Comparison of ENCODE assay signal across 7 cellular contexts in the genomic region with DNA sequence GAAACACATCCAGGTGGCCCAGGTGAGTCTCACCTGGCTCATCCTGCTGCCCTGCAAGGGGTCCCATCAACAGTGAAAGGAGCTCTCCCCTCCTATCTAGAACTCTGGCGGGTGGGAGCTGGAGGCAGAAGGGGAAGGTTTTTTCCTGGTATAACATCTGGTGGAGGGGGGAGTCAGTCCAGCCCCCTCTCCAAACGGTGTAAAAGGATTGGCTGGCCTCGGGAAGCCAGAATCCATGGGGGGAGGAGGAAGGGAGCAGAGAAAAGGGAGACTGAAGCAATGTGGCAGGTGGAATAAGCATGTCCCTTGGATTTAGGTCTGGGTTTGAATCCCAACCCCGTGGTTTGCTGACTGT. TPM values are rescaled to one million over a fixed set of nuclear protein-coding genes. Genes with fewer than 3 reads are reported as not detected.
DNase-seq lines count a peak whose midpoint lies in the region; ATAC-seq and TF ChIP-seq lines count a peak whose summit lies in the region.

No MANE protein-coding gene starts in this region.

- no peak for ATAC-seq in RWPE2 (ENCODE audit: low read depth)
- ATAC-seq in psoas muscle: no peak
- no peak for ATAC-seq in HG03457 (IDR thresholded peaks at IDR 0.05; ENCODE audit: unreplicated experiment)

- H3K4me3 ChIP-seq in HFF-Myc (replicated peaks; ENCODE audit: low read depth, low read length): peak overlapping the region; percentile 68; the same call in 1 of the 2 replicates
- H3K4me3 ChIP-seq in RWPE2 (ENCODE audit: severe bottlenecking): no peak overlapping the region
- peak overlapping the region in 1 of 4 experiments; percentile 99 for H3K4me3 ChIP-seq in fibroblast of lung (replicated peaks in 1 of 4; ENCODE audit: control extremely low read depth in 1 of 4, insufficient read depth in 1 of 4, low read depth in 3 of 4, low read length in 4 of 4)
- peak overlapping the region; percentile 68 for H3K4me3 ChIP-seq in psoas muscle

- no peak overlapping the region for H3K9ac ChIP-seq in fibroblast of lung (ENCODE audit: insufficient read depth, low read length)

- H3K4me1 ChIP-seq in RWPE2 (ENCODE audit: insufficient read depth, poor library complexity, severe bottlenecking): peaks cover 11% of the 10 kb centered on the region
- peaks cover 7% of the 10 kb centered on the region for H3K4me1 ChIP-seq in fibroblast of lung (ENCODE audit: control insufficient read depth, extremely low read depth, insufficient read depth, low read length)
- H3K4me1 ChIP-seq in psoas muscle: peaks cover 11% of the 10 kb centered on the region

- intact Hi-C loops in psoas muscle (cut with DNase I): loop anchor here in 1 of 2 donors (10.0 kb wide), 1 partner anchor 112 kb away; no protein-coding TSS in a partner anchor

- no peak for DNase-seq in HFF-Myc (ENCODE audit: extremely low read depth, low read depth)
- no peak for DNase-seq in RWPE2 (ENCODE audit: low spot score)
- DNase-seq in fibroblast of lung (ENCODE audit: low read depth in 2 of 2): no peak
- DNase-seq in psoas muscle: no peak
- no peak for DNase-seq in pons (ENCODE audit: low spot score)
- no peak for DNase-seq in CD1c-positive myeloid dendritic cell (ENCODE audit: extremely low spot score)

- H3K27me3 ChIP-seq in RWPE2 (ENCODE audit: insufficient read depth, poor library complexity, severe bottlenecking) (no peaks in the 10 kb centered on the region), fibroblast of lung (ENCODE audit: control insufficient read depth, insufficient read depth, low read length) (no peaks in the 10 kb centered on the region), psoas muscle (ENCODE audit: insufficient read depth in 3 of 3, low read length in 2 of 3) (peaks cover 0 to 59% (median 20%) of the 10 kb centered on the region in 3 donors)

- H2AFZ ChIP-seq in fibroblast of lung (ENCODE audit: low read length): no peak overlapping the region

- peaks cover 25% of the 10 kb centered on the region for H3K79me2 ChIP-seq in fibroblast of lung (ENCODE audit: control insufficient read depth, insufficient read depth, low read length)

- peak overlapping the region; percentile 89 for H3K4me2 ChIP-seq in fibroblast of lung (ENCODE audit: extremely low read depth, insufficient read depth, low read length)

- H4K20me1 ChIP-seq in fibroblast of lung (ENCODE audit: control insufficient read depth, extremely low read depth, insufficient read depth, low read length): no peaks in the 10 kb centered on the region

- H3K27ac ChIP-seq in RWPE2 (ENCODE audit: poor library complexity, severe bottlenecking) (peak overlapping the region; percentile 81), fibroblast of lung (ENCODE audit: insufficient read depth, low read length) (no peak overlapping the region), psoas muscle (no peak overlapping the region)

- peaks cover 13% of the 10 kb centered on the region for H3K36me3 ChIP-seq in RWPE2 (ENCODE audit: low read depth)
- H3K36me3 ChIP-seq in fibroblast of lung (ENCODE audit: control insufficient read depth, insufficient read depth, low read length): no peaks in the 10 kb centered on the region
- H3K36me3 ChIP-seq in psoas muscle (ENCODE audit: insufficient read depth in 1 of 2, low read depth in 1 of 2): no peaks in the 10 kb centered on the region

- 8 to 23% (median 11%) methylated on average over 4 of the region's 4 CpGs for WGBS in psoas muscle, 3 donors

- TF ChIP-seq CTCF in HFF-Myc (IDR thresholded peaks at IDR 0.05; ENCODE audit: low read depth, low read length, missing control alignments) (no peak), RWPE2 (IDR thresholded peaks at IDR 0.05; ENCODE audit: poor library complexity, severe bottlenecking) (no peak), fibroblast of lung (conservative IDR thresholded peaks at IDR 0.05 in 1 of 2, IDR thresholded peaks at IDR 0.05 in 1 of 2; ENCODE audit: low read depth in 1 of 2, low read length in 2 of 2) (no peak), psoas muscle (IDR thresholded peaks at IDR 0.05) (no peak)

- H3K9me3 ChIP-seq in RWPE2 (ENCODE audit: severe bottlenecking) (no peaks in the 10 kb centered on the region), fibroblast of lung (ENCODE audit: control insufficient read depth, insufficient read depth, low read depth, low read length) (no peaks in the 10 kb centered on the region), psoas muscle (no peaks in the 10 kb centered on the region)

RNA-seq across cellular contexts. Expression of gene CAMK2N1, which starts 1.2 kb away (rescaled TPM):
- 44.2 and 79.9 TPM in 2 replicates for total RNA-seq in fibroblast of lung
- polyA plus RNA-seq in fibroblast of lung: 94.9 and 156 TPM in 2 replicates
- 142 and 220 TPM in 2 replicates for polyA plus RNA-seq in fibroblast of lung (2012)
- polyA minus RNA-seq in fibroblast of lung (ENCODE audit: low replicate concordance): 38.9 and 62.1 TPM in 2 replicates
- total RNA-seq in psoas muscle: 1 to 10 TPM; 3.6 to 6.5 (median 4.9) TPM
- 1 to 10 TPM; 2.2 to 7.9 (median 2.4) TPM for polyA plus RNA-seq in psoas muscle

RNA-seq across cellular contexts. Expression of gene MUL1, which starts 20.7 kb away (rescaled TPM):
- 21.8 and 26.9 TPM in 2 replicates for total RNA-seq in fibroblast of lung
- 25.7 and 31.9 TPM in 2 replicates for polyA plus RNA-seq in fibroblast of lung
- polyA plus RNA-seq in fibroblast of lung (2012): 25.5 and 34.3 TPM in 2 replicates
- polyA minus RNA-seq in fibroblast of lung (ENCODE audit: low replicate concordance): 45.2 and 78.8 TPM in 2 replicates
- 10 to 100 TPM; 23.0 to 43.1 (median 33.3) TPM for total RNA-seq in psoas muscle
- 10 to 100 TPM; 27.8 to 48.0 (median 45.0) TPM for polyA plus RNA-seq in psoas muscle
